Comparison of ENCODE assay signal across 8 cellular contexts in the genomic region with DNA sequence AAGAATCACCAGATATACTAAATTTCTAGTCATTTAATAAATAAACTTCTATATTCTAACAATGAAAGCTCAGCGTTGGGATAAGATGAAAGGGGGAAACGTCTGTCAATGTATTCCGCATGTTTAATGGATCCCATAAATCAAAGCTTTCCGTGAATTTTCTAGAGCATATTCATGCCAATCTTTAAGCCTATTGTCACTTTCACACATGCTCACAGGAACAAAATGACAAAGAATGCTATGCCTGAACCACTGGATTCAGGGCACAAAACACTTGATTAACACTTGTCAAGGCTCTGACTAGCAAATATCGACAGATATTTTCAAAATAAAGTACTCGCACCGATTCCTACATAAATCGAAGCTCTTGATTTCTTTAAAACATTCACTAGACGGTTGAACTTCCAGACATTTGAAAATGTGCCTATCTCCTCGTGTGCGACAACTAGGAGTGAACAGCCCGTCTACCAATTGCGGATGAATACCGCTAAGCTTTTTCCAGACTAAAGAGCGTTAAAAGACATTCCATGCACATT. TPM values are rescaled to one million over a fixed set of nuclear protein-coding genes. Genes with fewer than 3 reads are reported as not detected.
DNase-seq lines count a peak whose midpoint lies in the region; ATAC-seq and TF ChIP-seq lines count a peak whose summit lies in the region.

No MANE protein-coding gene starts in this region.

- H3K9me3 Mint-ChIP-seq in natural killer cell treated with Interleukin-12 subunit alpha and Interleukin-12 subunit beta and Interleukin-15 and Interleukin-18, amount 100 ng/mL, for 72 hours = no peaks in the 10 kb centered on the region

- H3K27ac Mint-ChIP-seq in natural killer cell treated with Interleukin-12 subunit alpha and Interleukin-12 subunit beta and Interleukin-15 and Interleukin-18, amount 100 ng/mL, for 72 hours = peak overlapping the region; percentile 76 to 93

- H3K27ac ChIP-seq in coronary artery = peak overlapping the region in 1 of 2 donors; percentile 99

- no peak for TF ChIP-seq CTCF in coronary artery (IDR thresholded peaks at IDR 0.05)

- peak; percentile 33 for DNase-seq in NCI-H146 treated with DMSO at 0.1 percent for 48 hours (lab: John Stamatoyannopoulos, UW; ENCODE audit: unreplicated experiment)
- DNase-seq in NCI-H146 (lab: John Stamatoyannopoulos, UW) = no peak
- peak; percentile 70 for DNase-seq in NCI-H69 (lab: John Stamatoyannopoulos, UW)
- no peak for DNase-seq in coronary artery (ENCODE audit: low spot score)
- DNase-seq in natural killer cell treated with Interleukin-12 subunit alpha and Interleukin-12 subunit beta and Interleukin-15 and Interleukin-18, amount 100 ng/mL, for 72 hours (ENCODE audit: low spot score) = no peak
- no peak for DNase-seq in ureter (ENCODE audit: low spot score)
- DNase-seq in GM19238 (ENCODE audit: insufficient read length, low spot score) = no peak

- no peaks in the 10 kb centered on the region for H3K36me3 Mint-ChIP-seq in natural killer cell treated with Interleukin-12 subunit alpha and Interleukin-12 subunit beta and Interleukin-15 and Interleukin-18, amount 100 ng/mL, for 72 hours

- peak overlapping the region; percentile 90 for H3K4me3 Mint-ChIP-seq in natural killer cell treated with Interleukin-12 subunit alpha and Interleukin-12 subunit beta and Interleukin-15 and Interleukin-18, amount 100 ng/mL, for 72 hours

- ATAC-seq in natural killer cell treated with Interleukin-12 subunit alpha and Interleukin-12 subunit beta and Interleukin-15 and Interleukin-18, amount 100 ng/mL, for 72 hours = no peak
- no peak for ATAC-seq in HG02884 (IDR thresholded peaks at IDR 0.05; ENCODE audit: unreplicated experiment)

- H3K27me3 Mint-ChIP-seq in natural killer cell treated with Interleukin-12 subunit alpha and Interleukin-12 subunit beta and Interleukin-15 and Interleukin-18, amount 100 ng/mL, for 72 hours = peaks cover 0 to 3% of the 10 kb centered on the region in 2 donors

- peaks cover 36 to 46% of the 10 kb centered on the region in 2 donors for H3K4me1 Mint-ChIP-seq in natural killer cell treated with Interleukin-12 subunit alpha and Interleukin-12 subunit beta and Interleukin-15 and Interleukin-18, amount 100 ng/mL, for 72 hours (ENCODE audit: low read depth in 2 of 2)

- H3K4me3 ChIP-seq in coronary artery = peak overlapping the region; percentile 96

RNA-seq across cellular contexts. Expression of gene TLK1, which starts 1.8 kb away (rescaled TPM):
- 10 to 100 TPM; 59.5 to 76.3 TPM for total RNA-seq in natural killer cell treated with Interleukin-12 subunit alpha and Interleukin-12 subunit beta and Interleukin-15 and Interleukin-18, amount 100 ng/mL, for 72 hours
- total RNA-seq in ureter = 69.6 TPM

Comparison
In these comparisons a context has a peak if more than half of its experiments do, and no peak if none do; other contexts are left out.
1. DNase-seq: peak in NCI-H146 treated with DMSO at 0.1 percent for 48 hours (single experiment) and NCI-H69 (single experiment); none in NCI-H146 (single experiment), coronary artery (single experiment), natural killer cell treated with Interleukin-12 subunit alpha and Interleukin-12 subunit beta and Interleukin-15 and Interleukin-18, amount 100 ng/mL, for 72 hours (single experiment), ureter (single experiment) and GM19238 (single experiment).